1 cellular context compared by ENCODE assay signal in genomic region chr5:42807722-42808447, GRCh38.
TF ChIP-seq lines count a peak whose summit lies in the region.

No MANE protein-coding gene starts in this region.

TF ChIP-seq in HepG2, 621 proteins besides CTCF, POLR2A, EP300 and RAD21 (continued from another document and continues in another):
- TF ChIP-seq, protein P1, sequence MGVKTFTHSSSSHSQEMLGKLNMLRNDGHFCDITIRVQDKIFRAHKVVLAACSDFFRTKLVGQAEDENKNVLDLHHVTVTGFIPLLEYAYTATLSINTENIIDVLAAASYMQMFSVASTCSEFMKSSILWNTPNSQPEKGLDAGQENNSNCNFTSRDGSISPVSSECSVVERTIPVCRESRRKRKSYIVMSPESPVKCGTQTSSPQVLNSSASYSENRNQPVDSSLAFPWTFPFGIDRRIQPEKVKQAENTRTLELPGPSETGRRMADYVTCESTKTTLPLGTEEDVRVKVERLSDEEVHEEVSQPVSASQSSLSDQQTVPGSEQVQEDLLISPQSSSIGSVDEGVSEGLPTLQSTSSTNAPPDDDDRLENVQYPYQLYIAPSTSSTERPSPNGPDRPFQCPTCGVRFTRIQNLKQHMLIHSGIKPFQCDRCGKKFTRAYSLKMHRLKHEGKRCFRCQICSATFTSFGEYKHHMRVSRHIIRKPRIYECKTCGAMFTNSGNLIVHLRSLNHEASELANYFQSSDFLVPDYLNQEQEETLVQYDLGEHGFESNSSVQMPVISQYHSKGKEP (CRISPR knock-in tag; IDR thresholded peaks at IDR 0.05): no peak
- TF ChIP-seq ZFP90 (CRISPR knock-in tag; IDR thresholded peaks at IDR 0.05; ENCODE audit: borderline replicate concordance) (no peak), NCOA2 (CRISPR knock-in tag; IDR thresholded peaks at IDR 0.05) (no peak), STAT6 (CRISPR knock-in tag; IDR thresholded peaks at IDR 0.05; ENCODE audit: borderline replicate concordance) (no peak), ZNF296 (CRISPR knock-in tag; conservative IDR thresholded peaks at IDR 0.05) (no peak), ZNF343 (CRISPR knock-in tag; IDR thresholded peaks at IDR 0.05) (no peak), NCOR1 (IDR thresholded peaks at IDR 0.05; ENCODE audit: borderline replicate concordance, low read length) (no peak), HOXA9 (CRISPR knock-in tag; IDR thresholded peaks at IDR 0.05; ENCODE audit: borderline replicate concordance) (no peak), EEA1 (CRISPR knock-in tag; IDR thresholded peaks at IDR 0.05; ENCODE audit: borderline replicate concordance) (no peak), HES4 (CRISPR knock-in tag; IDR thresholded peaks at IDR 0.05; ENCODE audit: borderline replicate concordance) (no peak), RXRA (CRISPR knock-in tag; IDR thresholded peaks at IDR 0.05) (no peak), MAF1 (CRISPR knock-in tag; IDR thresholded peaks at IDR 0.05; ENCODE audit: borderline replicate concordance) (no peak), ZNF432 (CRISPR knock-in tag; IDR thresholded peaks at IDR 0.05; ENCODE audit: borderline replicate concordance) (no peak), GTF2F1 (IDR thresholded peaks at IDR 0.05; ENCODE audit: low read length) (no peak), MIER3 (CRISPR knock-in tag; IDR thresholded peaks at IDR 0.05; ENCODE audit: borderline replicate concordance) (no peak), FOXA3 (CRISPR knock-in tag; IDR thresholded peaks at IDR 0.05) (peak; percentile 30; the same call in 1 of the 2 replicates), RAD51 (IDR thresholded peaks at IDR 0.05; ENCODE audit: borderline replicate concordance) (no peak), ZNF761 (CRISPR knock-in tag; conservative IDR thresholded peaks at IDR 0.05) (no peak), ZNF570 (CRISPR knock-in tag; IDR thresholded peaks at IDR 0.05; ENCODE audit: borderline replicate concordance) (no peak), HNRNPUL1 (IDR thresholded peaks at IDR 0.05; ENCODE audit: low read depth, low read length) (no peak), ZNF737 (CRISPR knock-in tag; IDR thresholded peaks at IDR 0.05; ENCODE audit: borderline replicate concordance) (no peak), MED1 (CRISPR knock-in tag; IDR thresholded peaks at IDR 0.05) (peak; percentile 28; the same call in 1 of the 2 replicates), SAP130 (CRISPR knock-in tag; IDR thresholded peaks at IDR 0.05; ENCODE audit: low read depth) (0 out of 2 replicates have a peak, but pooled peaks have one; percentile 18), ZNF451 (CRISPR knock-in tag; IDR thresholded peaks at IDR 0.05) (no peak), NR2F6 (IDR thresholded peaks at IDR 0.05) (no peak), NR2F6 (CRISPR knock-in tag; IDR thresholded peaks at IDR 0.05) (no peak), MZF1 (CRISPR knock-in tag; IDR thresholded peaks at IDR 0.05; ENCODE audit: borderline replicate concordance) (no peak), ARNT2 (CRISPR knock-in tag; IDR thresholded peaks at IDR 0.05; ENCODE audit: low read depth) (0 out of 2 replicates have a peak, but pooled peaks have one; percentile 1), ZNF543 (CRISPR knock-in tag; IDR thresholded peaks at IDR 0.05) (no peak), NR2F1 (CRISPR knock-in tag; IDR thresholded peaks at IDR 0.05) (no peak), BCL6 (CRISPR knock-in tag; IDR thresholded peaks at IDR 0.05) (peak; percentile 30; the same call in 1 of the 2 replicates), NPAS2 (CRISPR knock-in tag; IDR thresholded peaks at IDR 0.05; ENCODE audit: borderline replicate concordance) (no peak), PAWR (CRISPR knock-in tag; IDR thresholded peaks at IDR 0.05; ENCODE audit: borderline replicate concordance) (no peak), DMTF1 (CRISPR knock-in tag; IDR thresholded peaks at IDR 0.05) (no peak), ONECUT2 (CRISPR knock-in tag; IDR thresholded peaks at IDR 0.05) (no peak), NRL (CRISPR knock-in tag; IDR thresholded peaks at IDR 0.05; ENCODE audit: borderline replicate concordance) (no peak), ZNF337 (CRISPR knock-in tag; IDR thresholded peaks at IDR 0.05; ENCODE audit: borderline replicate concordance, low read depth) (no peak), CCAR2 (optimal IDR thresholded peaks at IDR 0.05; ENCODE audit: low read depth, low read length) (no peak), ZSCAN31 (CRISPR knock-in tag; IDR thresholded peaks at IDR 0.05; ENCODE audit: low read depth) (no peak), ZBTB8A (CRISPR knock-in tag; IDR thresholded peaks at IDR 0.05; ENCODE audit: borderline replicate concordance, low read depth) (no peak), MTERF4 (CRISPR knock-in tag; IDR thresholded peaks at IDR 0.05) (no peak), CCDC6 (CRISPR knock-in tag; IDR thresholded peaks at IDR 0.05) (no peak), HOXA7 (CRISPR knock-in tag; IDR thresholded peaks at IDR 0.05) (no peak), ZNF782 (CRISPR knock-in tag; IDR thresholded peaks at IDR 0.05; ENCODE audit: borderline replicate concordance) (no peak), SP1 (IDR thresholded peaks at IDR 0.05) (no peak), SP1 (CRISPR knock-in tag; IDR thresholded peaks at IDR 0.05) (no peak), STAG1 (CRISPR knock-in tag; IDR thresholded peaks at IDR 0.05) (peak; percentile 41), SIN3A (IDR thresholded peaks at IDR 0.05; ENCODE audit: borderline replicate concordance, low read depth, low read length) (0 out of 2 replicates have a peak, but pooled peaks have one; percentile 31), ZNF234 (CRISPR knock-in tag; conservative IDR thresholded peaks at IDR 0.05) (no peak), HNRNPLL (IDR thresholded peaks at IDR 0.05; ENCODE audit: low read depth, low read length, poor library complexity, severe bottlenecking) (no peak), ERF (CRISPR knock-in tag; IDR thresholded peaks at IDR 0.05) (0 out of 2 replicates have a peak, but pooled peaks have one; percentile 16), HNF4G (IDR thresholded peaks at IDR 0.05; ENCODE audit: borderline replicate concordance, low read depth, low read length) (peak; percentile 34; the same call in 1 of the 2 replicates), HNF4G (CRISPR knock-in tag; IDR thresholded peaks at IDR 0.05; ENCODE audit: borderline replicate concordance, low read depth) (no peak)
- TF ChIP-seq, protein P2, sequence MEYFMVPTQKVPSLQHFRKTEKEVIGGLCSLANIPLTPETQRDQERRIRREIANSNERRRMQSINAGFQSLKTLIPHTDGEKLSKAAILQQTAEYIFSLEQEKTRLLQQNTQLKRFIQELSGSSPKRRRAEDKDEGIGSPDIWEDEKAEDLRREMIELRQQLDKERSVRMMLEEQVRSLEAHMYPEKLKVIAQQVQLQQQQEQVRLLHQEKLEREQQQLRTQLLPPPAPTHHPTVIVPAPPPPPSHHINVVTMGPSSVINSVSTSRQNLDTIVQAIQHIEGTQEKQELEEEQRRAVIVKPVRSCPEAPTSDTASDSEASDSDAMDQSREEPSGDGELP (IDR thresholded peaks at IDR 0.05; ENCODE audit: borderline replicate concordance, low read depth): peak; percentile 66; the same call in 1 of the 2 replicates
- TF ChIP-seq, protein P3, sequence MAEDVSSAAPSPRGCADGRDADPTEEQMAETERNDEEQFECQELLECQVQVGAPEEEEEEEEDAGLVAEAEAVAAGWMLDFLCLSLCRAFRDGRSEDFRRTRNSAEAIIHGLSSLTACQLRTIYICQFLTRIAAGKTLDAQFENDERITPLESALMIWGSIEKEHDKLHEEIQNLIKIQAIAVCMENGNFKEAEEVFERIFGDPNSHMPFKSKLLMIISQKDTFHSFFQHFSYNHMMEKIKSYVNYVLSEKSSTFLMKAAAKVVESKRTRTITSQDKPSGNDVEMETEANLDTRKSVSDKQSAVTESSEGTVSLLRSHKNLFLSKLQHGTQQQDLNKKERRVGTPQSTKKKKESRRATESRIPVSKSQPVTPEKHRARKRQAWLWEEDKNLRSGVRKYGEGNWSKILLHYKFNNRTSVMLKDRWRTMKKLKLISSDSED (CRISPR knock-in tag; IDR thresholded peaks at IDR 0.05): no peak
- TF ChIP-seq, protein P4, sequence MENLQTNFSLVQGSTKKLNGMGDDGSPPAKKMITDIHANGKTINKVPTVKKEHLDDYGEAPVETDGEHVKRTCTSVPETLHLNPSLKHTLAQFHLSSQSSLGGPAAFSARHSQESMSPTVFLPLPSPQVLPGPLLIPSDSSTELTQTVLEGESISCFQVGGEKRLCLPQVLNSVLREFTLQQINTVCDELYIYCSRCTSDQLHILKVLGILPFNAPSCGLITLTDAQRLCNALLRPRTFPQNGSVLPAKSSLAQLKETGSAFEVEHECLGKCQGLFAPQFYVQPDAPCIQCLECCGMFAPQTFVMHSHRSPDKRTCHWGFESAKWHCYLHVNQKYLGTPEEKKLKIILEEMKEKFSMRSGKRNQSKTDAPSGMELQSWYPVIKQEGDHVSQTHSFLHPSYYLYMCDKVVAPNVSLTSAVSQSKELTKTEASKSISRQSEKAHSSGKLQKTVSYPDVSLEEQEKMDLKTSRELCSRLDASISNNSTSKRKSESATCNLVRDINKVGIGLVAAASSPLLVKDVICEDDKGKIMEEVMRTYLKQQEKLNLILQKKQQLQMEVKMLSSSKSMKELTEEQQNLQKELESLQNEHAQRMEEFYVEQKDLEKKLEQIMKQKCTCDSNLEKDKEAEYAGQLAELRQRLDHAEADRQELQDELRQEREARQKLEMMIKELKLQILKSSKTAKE (CRISPR knock-in tag; IDR thresholded peaks at IDR 0.05; ENCODE audit: borderline replicate concordance): no peak
- TF ChIP-seq, protein P5, sequence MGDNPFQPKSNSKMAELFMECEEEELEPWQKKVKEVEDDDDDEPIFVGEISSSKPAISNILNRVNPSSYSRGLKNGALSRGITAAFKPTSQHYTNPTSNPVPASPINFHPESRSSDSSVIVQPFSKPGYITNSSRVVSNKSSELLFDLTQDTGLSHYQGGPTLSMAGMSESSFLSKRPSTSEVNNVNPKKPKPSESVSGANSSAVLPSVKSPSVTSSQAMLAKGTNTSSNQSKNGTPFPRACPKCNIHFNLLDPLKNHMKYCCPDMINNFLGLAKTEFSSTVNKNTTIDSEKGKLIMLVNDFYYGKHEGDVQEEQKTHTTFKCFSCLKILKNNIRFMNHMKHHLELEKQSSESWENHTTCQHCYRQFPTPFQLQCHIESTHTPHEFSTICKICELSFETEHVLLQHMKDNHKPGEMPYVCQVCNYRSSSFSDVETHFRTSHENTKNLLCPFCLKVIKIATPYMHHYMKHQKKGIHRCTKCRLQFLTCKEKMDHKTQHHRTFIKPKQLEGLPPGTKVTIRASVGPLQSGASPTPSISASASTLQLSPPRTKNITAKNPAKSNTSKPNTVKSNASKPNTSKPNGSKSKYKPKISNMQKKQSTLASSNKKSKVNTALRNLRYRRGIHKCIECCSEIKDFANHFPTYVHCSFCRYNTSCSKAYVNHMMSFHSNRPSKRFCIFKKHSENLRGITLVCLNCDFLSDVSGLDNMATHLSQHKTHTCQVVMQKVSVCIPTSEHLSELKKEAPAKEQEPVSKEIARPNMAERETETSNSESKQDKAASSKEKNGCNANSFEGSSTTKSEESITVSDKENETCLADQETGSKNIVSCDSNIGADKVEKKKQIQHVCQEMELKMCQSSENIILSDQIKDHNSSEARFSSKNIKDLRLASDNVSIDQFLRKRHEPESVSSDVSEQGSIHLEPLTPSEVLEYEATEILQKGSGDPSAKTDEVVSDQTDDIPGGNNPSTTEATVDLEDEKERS (CRISPR knock-in tag; IDR thresholded peaks at IDR 0.05): no peak
- TF ChIP-seq, protein P6, sequence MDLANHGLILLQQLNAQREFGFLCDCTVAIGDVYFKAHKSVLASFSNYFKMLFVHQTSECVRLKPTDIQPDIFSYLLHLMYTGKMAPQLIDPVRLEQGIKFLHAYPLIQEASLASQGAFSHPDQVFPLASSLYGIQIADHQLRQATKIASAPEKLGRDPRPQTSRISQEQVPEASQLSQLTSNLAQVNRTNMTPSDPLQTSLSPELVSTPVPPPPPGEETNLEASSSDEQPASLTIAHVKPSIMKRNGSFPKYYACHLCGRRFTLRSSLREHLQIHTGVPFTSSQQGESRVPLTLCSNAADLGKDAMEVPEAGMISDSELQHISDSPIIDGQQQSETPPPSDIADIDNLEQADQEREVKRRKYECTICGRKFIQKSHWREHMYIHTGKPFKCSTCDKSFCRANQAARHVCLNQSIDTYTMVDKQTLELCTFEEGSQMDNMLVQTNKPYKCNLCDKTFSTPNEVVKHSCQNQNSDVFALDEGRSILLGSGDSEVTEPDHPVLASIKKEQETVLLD (CRISPR knock-in tag; IDR thresholded peaks at IDR 0.05; ENCODE audit: low read depth): no peak
